In the genomic region with DNA sequence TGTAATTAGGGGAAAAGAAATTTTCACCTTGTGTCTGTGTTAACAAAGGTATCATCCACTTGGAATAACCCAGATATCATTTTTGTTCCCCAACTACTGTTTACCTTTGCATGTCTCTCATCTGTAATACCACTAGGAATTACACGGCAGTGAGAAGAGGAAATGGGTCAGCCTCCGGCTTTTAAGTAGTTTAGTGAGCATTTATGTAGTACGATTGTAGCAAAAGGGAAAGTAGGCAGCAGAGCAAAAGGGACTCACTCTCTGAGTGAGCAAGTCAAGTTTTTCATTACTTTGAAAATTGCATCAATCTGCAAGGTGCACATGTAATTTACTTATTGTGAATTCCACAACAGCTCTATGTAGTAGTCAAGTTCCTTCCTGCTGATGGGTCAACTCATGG, we compare ENCODE assay signal across 18 cellular contexts. TPM values are rescaled to one million over a fixed set of nuclear protein-coding genes. Genes with fewer than 3 reads are reported as not detected.
DNase-seq lines count a peak whose midpoint lies in the region; ATAC-seq lines count a peak whose summit lies in the region.
"Had no signal": no experiment of that assay in that cellular context is flagged by ENCODE, and none has a peak within 500 bp of the region (broad histone marks: within the 10 kb centered on the region; RNA-seq: fewer than 3 reads in every experiment).

No MANE protein-coding gene starts in this region.

- H3K27ac Mint-ChIP-seq in activated CD8-positive, alpha-beta memory T cell treated with anti-CD3 and anti-CD28 coated beads, Interleukin-2, amount 10 ng/mL, durations not matched to agents 7 days and 5 days, result peak overlapping the region; percentile 61
- peak overlapping the region; percentile 20 to 51 (median 38) for H3K27ac Mint-ChIP-seq in CD4-positive, CD25-positive, alpha-beta regulatory T cell
- H3K27ac Mint-ChIP-seq in activated CD8-positive, alpha-beta T cell treated with anti-CD3 and anti-CD28 coated beads, Interleukin-2, amount 10 ng/mL, durations not matched to agents 7 days and 5 days, result peak overlapping the region; percentile 1
- peak overlapping the region in 8 of 9 donors; percentile 6 to 77 (median 53) for H3K27ac Mint-ChIP-seq in naive thymus-derived CD4-positive, alpha-beta T cell
- H3K27ac Mint-ChIP-seq: type B pancreatic cell had no signal

- no peak overlapping the region for H3K27ac ChIP-seq in CD4-positive, CD25-positive, alpha-beta regulatory T cell (ENCODE audit: insufficient read depth, low read length, poor library complexity, severe bottlenecking)
- no peak overlapping the region for H3K27ac ChIP-seq in naive thymus-derived CD4-positive, alpha-beta T cell (ENCODE audit: low read depth, low read length)
- H3K27ac ChIP-seq: pancreas, SJSA1, skin epidermis had no signal

- H3K36me3 Mint-ChIP-seq in activated CD8-positive, alpha-beta memory T cell treated with anti-CD3 and anti-CD28 coated beads, Interleukin-2, amount 10 ng/mL, durations not matched to agents 7 days and 5 days, result peaks cover 47% of the 10 kb centered on the region
- peaks cover 28% of the 10 kb centered on the region for H3K36me3 Mint-ChIP-seq in CD4-positive, CD25-positive, alpha-beta regulatory T cell
- peaks cover 64% of the 10 kb centered on the region for H3K36me3 Mint-ChIP-seq in activated CD8-positive, alpha-beta T cell treated with anti-CD3 and anti-CD28 coated beads, Interleukin-2, amount 10 ng/mL, durations not matched to agents 7 days and 5 days (ENCODE audit: low read depth)
- H3K36me3 Mint-ChIP-seq in naive thymus-derived CD4-positive, alpha-beta T cell, result peaks cover 0 to 20% (median 3%) of the 10 kb centered on the region in 5 donors

- H3K36me3 ChIP-seq in CD4-positive, CD25-positive, alpha-beta regulatory T cell (ENCODE audit: control insufficient read depth, insufficient read depth, low read length), result peaks cover 36% of the 10 kb centered on the region
- peaks cover 0 to 11% (median 8%) of the 10 kb centered on the region in 3 experiments for H3K36me3 ChIP-seq in naive thymus-derived CD4-positive, alpha-beta T cell (ENCODE audit: control insufficient read depth in 2 of 3, insufficient read depth in 3 of 3, low read length in 3 of 3)
- H3K36me3 ChIP-seq: pancreas had no signal

- no peaks in the 10 kb centered on the region for H3K27me3 ChIP-seq in CD4-positive, CD25-positive, alpha-beta regulatory T cell (ENCODE audit: control insufficient read depth, insufficient read depth, low read length)
- no peaks in the 10 kb centered on the region for H3K27me3 ChIP-seq in naive thymus-derived CD4-positive, alpha-beta T cell (ENCODE audit: control insufficient read depth in 2 of 2, insufficient read depth in 2 of 2, low read length in 2 of 2)
- H3K27me3 ChIP-seq: esophagus muscularis mucosa, pancreas, SJSA1 had no signal

- no peaks in the 10 kb centered on the region for H3K9me3 Mint-ChIP-seq in activated CD8-positive, alpha-beta memory T cell treated with anti-CD3 and anti-CD28 coated beads, Interleukin-2, amount 10 ng/mL, durations not matched to agents 7 days and 5 days (ENCODE audit: low read depth)
- H3K9me3 Mint-ChIP-seq in CD4-positive, CD25-positive, alpha-beta regulatory T cell, result peaks cover 0 to 1% (median 0%) of the 10 kb centered on the region in 7 donors
- no peaks in the 10 kb centered on the region for H3K9me3 Mint-ChIP-seq in activated CD8-positive, alpha-beta T cell treated with anti-CD3 and anti-CD28 coated beads, Interleukin-2, amount 10 ng/mL, durations not matched to agents 7 days and 5 days (ENCODE audit: insufficient read depth)
- H3K9me3 Mint-ChIP-seq in naive thymus-derived CD4-positive, alpha-beta T cell, result no peaks in the 10 kb centered on the region
- H3K9me3 Mint-ChIP-seq: type B pancreatic cell had no signal

- ATAC-seq in activated CD8-positive, alpha-beta memory T cell treated with anti-CD3 and anti-CD28 coated beads, Interleukin-2, amount 10 ng/mL, durations not matched to agents 7 days and 5 days, result no peak
- no peak for ATAC-seq in CD4-positive, CD25-positive, alpha-beta regulatory T cell (ENCODE audit: low read depth in 2 of 2)
- peak; percentile 57 for ATAC-seq in activated CD8-positive, alpha-beta T cell treated with anti-CD3 and anti-CD28 coated beads, Interleukin-2, amount 10 ng/mL, durations not matched to agents 7 days and 5 days
- peak; percentile 38 for ATAC-seq in naive thymus-derived CD4-positive, alpha-beta T cell
- ATAC-seq in HG02885 (IDR thresholded peaks at IDR 0.05; ENCODE audit: poor library complexity, unreplicated experiment), result no peak
- ATAC-seq: mucosa of descending colon had no signal

- no peak for DNase-seq in activated CD8-positive, alpha-beta memory T cell treated with anti-CD3 and anti-CD28 coated beads, Interleukin-2, amount 10 ng/mL, durations not matched to agents 7 days and 5 days
- DNase-seq in activated CD8-positive, alpha-beta memory T cell treated with anti-CD3 and anti-CD28 coated beads for 24 hours, result no peak
- peak in 1 of 3 donors; percentile 25 for DNase-seq in CD4-positive, CD25-positive, alpha-beta regulatory T cell
- no peak for DNase-seq in activated CD8-positive, alpha-beta T cell treated with anti-CD3 and anti-CD28 coated beads, Interleukin-2, amount 10 ng/mL, durations not matched to agents 7 days and 5 days
- no peak for DNase-seq in naive thymus-derived CD4-positive, alpha-beta T cell
- DNase-seq in NCI-H1105 (lab: John Stamatoyannopoulos, UW) (no peak), cortex of kidney (lab: John Stamatoyannopoulos, UW) (no peak)
- DNase-seq: activated CD8-positive, alpha-beta memory T cell treated with anti-CD3 and anti-CD28 coated beads, Interleukin-2, amount 50 U/mL, for 48 hours; GDM1; mucosa of descending colon; NCI-H2029 treated with DMSO at 0.1 percent for 48 hours; NCI-H524 treated with DMSO at 0.1 percent for 48 hours; pancreas had no signal

- no peak overlapping the region for H3K4me3 Mint-ChIP-seq in activated CD8-positive, alpha-beta memory T cell treated with anti-CD3 and anti-CD28 coated beads, Interleukin-2, amount 10 ng/mL, durations not matched to agents 7 days and 5 days
- peak overlapping the region in 3 of 4 donors; percentile 17 to 59 (median 52) for H3K4me3 Mint-ChIP-seq in CD4-positive, CD25-positive, alpha-beta regulatory T cell
- no peak overlapping the region for H3K4me3 Mint-ChIP-seq in activated CD8-positive, alpha-beta T cell treated with anti-CD3 and anti-CD28 coated beads, Interleukin-2, amount 10 ng/mL, durations not matched to agents 7 days and 5 days
- H3K4me3 Mint-ChIP-seq in naive thymus-derived CD4-positive, alpha-beta T cell, result peak overlapping the region; percentile 30 to 65 (median 47)
- H3K4me3 Mint-ChIP-seq: type B pancreatic cell had no signal

- H3K27me3 Mint-ChIP-seq in activated CD8-positive, alpha-beta memory T cell treated with anti-CD3 and anti-CD28 coated beads, Interleukin-2, amount 10 ng/mL, durations not matched to agents 7 days and 5 days, result no peaks in the 10 kb centered on the region
- no peaks in the 10 kb centered on the region for H3K27me3 Mint-ChIP-seq in CD4-positive, CD25-positive, alpha-beta regulatory T cell
- no peaks in the 10 kb centered on the region for H3K27me3 Mint-ChIP-seq in activated CD8-positive, alpha-beta T cell treated with anti-CD3 and anti-CD28 coated beads, Interleukin-2, amount 10 ng/mL, durations not matched to agents 7 days and 5 days (ENCODE audit: low read depth)
- H3K27me3 Mint-ChIP-seq in naive thymus-derived CD4-positive, alpha-beta T cell, result no peaks in the 10 kb centered on the region
- H3K27me3 Mint-ChIP-seq: type B pancreatic cell had no signal

- peaks cover 77% of the 10 kb centered on the region for H3K4me1 ChIP-seq in CD4-positive, CD25-positive, alpha-beta regulatory T cell (ENCODE audit: control insufficient read depth, insufficient read depth, low read length, poor library complexity, severe bottlenecking)
- peaks cover 28 to 41% of the 10 kb centered on the region in 2 donors for H3K4me1 ChIP-seq in naive thymus-derived CD4-positive, alpha-beta T cell (ENCODE audit: control insufficient read depth in 2 of 2, insufficient read depth in 2 of 2, low read length in 2 of 2)

- peak overlapping the region; percentile 46 for H3K4me3 ChIP-seq in CD4-positive, CD25-positive, alpha-beta regulatory T cell (ENCODE audit: low read depth, low read length)
- H3K4me3 ChIP-seq in naive thymus-derived CD4-positive, alpha-beta T cell (ENCODE audit: low read length), result no peak overlapping the region
- H3K4me3 ChIP-seq: esophagus muscularis mucosa, mucosa of descending colon, pancreas, SJSA1, skin epidermis had no signal

- H3K4me1 Mint-ChIP-seq in activated CD8-positive, alpha-beta memory T cell treated with anti-CD3 and anti-CD28 coated beads, Interleukin-2, amount 10 ng/mL, durations not matched to agents 7 days and 5 days, result peaks cover 67% of the 10 kb centered on the region
- H3K4me1 Mint-ChIP-seq in CD4-positive, CD25-positive, alpha-beta regulatory T cell, result peaks cover 57 to 93% (median 74%) of the 10 kb centered on the region in 4 donors
- H3K4me1 Mint-ChIP-seq in activated CD8-positive, alpha-beta T cell treated with anti-CD3 and anti-CD28 coated beads, Interleukin-2, amount 10 ng/mL, durations not matched to agents 7 days and 5 days (ENCODE audit: low read depth), result peaks cover 69% of the 10 kb centered on the region
- H3K4me1 Mint-ChIP-seq in naive thymus-derived CD4-positive, alpha-beta T cell, result peaks cover 61 to 97% (median 86%) of the 10 kb centered on the region in 7 donors

- CTCF ChIA-PET in activated CD8-positive, alpha-beta memory T cell treated with anti-CD3 and anti-CD28 coated beads, Interleukin-2, amount 10 ng/mL, durations not matched to agents 7 days and 5 days (lab: Charles Lee), result interaction anchor here (0.8 to 2.2 kb wide), 8 partner anchors 9 to 190 kb away, joined by 3 to 6 read pairs (median 4); partner anchors contain the start of gene PHF12
- CTCF ChIA-PET in activated CD8-positive, alpha-beta T cell treated with anti-CD3 and anti-CD28 coated beads, Interleukin-2, amount 10 ng/mL, durations not matched to agents 7 days and 5 days (lab: Charles Lee), result interaction anchor here (1.0 to 4.8 kb wide), 8 partner anchors 10 to 213 kb away, joined by 3 to 18 read pairs (median 5); partner anchors contain the start of gene TLCD1
- CTCF ChIA-PET in naive thymus-derived CD4-positive, alpha-beta T cell (lab: Charles Lee), result interaction anchor here (2.0 kb wide), 1 partner anchor 10 kb away, joined by 4 read pairs; no protein-coding TSS in a partner anchor

- intact Hi-C loops in naive thymus-derived CD4-positive, alpha-beta T cell (cut with micrococcal nuclease), result loop anchor here in 1 of 2 donors (1.0 to 2.0 kb wide), 2 partner anchors 8 to 13 kb away; no protein-coding TSS in a partner anchor

- H3K9me3 ChIP-seq in CD4-positive, CD25-positive, alpha-beta regulatory T cell (ENCODE audit: control insufficient read depth in 2 of 2, low read length in 2 of 2), result no peaks in the 10 kb centered on the region
- H3K9me3 ChIP-seq in naive thymus-derived CD4-positive, alpha-beta T cell (ENCODE audit: control insufficient read depth in 2 of 3, low read length in 3 of 3), result no peaks in the 10 kb centered on the region
- H3K9me3 ChIP-seq: esophagus muscularis mucosa, mucosa of descending colon, pancreas, SJSA1 had no signal

- POLR2A ChIA-PET in activated CD8-positive, alpha-beta T cell treated with anti-CD3 and anti-CD28 coated beads, Interleukin-2, amount 10 ng/mL, durations not matched to agents 7 days and 5 days (lab: Charles Lee), result no interaction called here
- POLR2A ChIA-PET in naive thymus-derived CD4-positive, alpha-beta T cell (lab: Charles Lee), result interaction anchor here (1.0 to 12.6 kb wide), 4 partner anchors 11 to 85 kb away, joined by 3 to 107 read pairs (median 5); partner anchors contain the start of genes ERAL1 and PHF12

RNA-seq across cellular contexts. Expression of gene PHF12, which starts 11.2 kb away (rescaled TPM):
- total RNA-seq in activated CD8-positive, alpha-beta memory T cell treated with anti-CD3 and anti-CD28 coated beads, Interleukin-2, amount 10 ng/mL, durations not matched to agents 7 days and 5 days, result 10 to 100 TPM; 79.5 to 85.8 TPM
- total RNA-seq in CD4-positive, CD25-positive, alpha-beta regulatory T cell, result 200 TPM
- polyA plus RNA-seq in CD4-positive, CD25-positive, alpha-beta regulatory T cell, result 1 to 10 TPM; 5.4 to 8.4 (median 5.8) TPM
- total RNA-seq in activated CD8-positive, alpha-beta T cell treated with anti-CD3 and anti-CD28 coated beads, Interleukin-2, amount 10 ng/mL, durations not matched to agents 7 days and 5 days, result 10 to 100 TPM; 66.5 to 67.4 TPM
- 100 to 1,000 TPM in 4 of 5 experiments, 10 to 100 TPM in 1; 89.3 to 162 (median 134) TPM for total RNA-seq in naive thymus-derived CD4-positive, alpha-beta T cell
- polyA plus RNA-seq in naive thymus-derived CD4-positive, alpha-beta T cell, result 10 to 100 TPM in 1 of 2 donors, 1 to 10 TPM in 1; 6.2 to 21.8 TPM

RNA-seq across cellular contexts. Expression of gene DHRS13, which starts 37.3 kb away (rescaled TPM):
- total RNA-seq in activated CD8-positive, alpha-beta memory T cell treated with anti-CD3 and anti-CD28 coated beads, Interleukin-2, amount 10 ng/mL, durations not matched to agents 7 days and 5 days, result 10 to 100 TPM; 23.1 to 25.9 TPM
- 21.1 TPM for total RNA-seq in CD4-positive, CD25-positive, alpha-beta regulatory T cell
- polyA plus RNA-seq in CD4-positive, CD25-positive, alpha-beta regulatory T cell, result 10 to 100 TPM; 15.0 to 21.1 (median 17.7) TPM
- 10 to 100 TPM; 29.2 to 29.3 TPM for total RNA-seq in activated CD8-positive, alpha-beta T cell treated with anti-CD3 and anti-CD28 coated beads, Interleukin-2, amount 10 ng/mL, durations not matched to agents 7 days and 5 days
- 10 to 100 TPM; 20.0 to 51.3 (median 30.4) TPM for total RNA-seq in naive thymus-derived CD4-positive, alpha-beta T cell
- polyA plus RNA-seq in naive thymus-derived CD4-positive, alpha-beta T cell, result 10 to 100 TPM; 15.3 to 29.9 TPM

RNA-seq across cellular contexts. Expression of gene FLOT2, which starts 42.6 kb away (rescaled TPM):
- 100 to 1,000 TPM; 143 to 191 TPM for total RNA-seq in activated CD8-positive, alpha-beta memory T cell treated with anti-CD3 and anti-CD28 coated beads, Interleukin-2, amount 10 ng/mL, durations not matched to agents 7 days and 5 days
- 167 TPM for total RNA-seq in CD4-positive, CD25-positive, alpha-beta regulatory T cell
- polyA plus RNA-seq in CD4-positive, CD25-positive, alpha-beta regulatory T cell, result 100 to 1,000 TPM; 268 to 345 (median 303) TPM
- total RNA-seq in activated CD8-positive, alpha-beta T cell treated with anti-CD3 and anti-CD28 coated beads, Interleukin-2, amount 10 ng/mL, durations not matched to agents 7 days and 5 days, result 100 to 1,000 TPM; 197 to 198 TPM
- 100 to 1,000 TPM; 134 to 252 (median 191) TPM for total RNA-seq in naive thymus-derived CD4-positive, alpha-beta T cell
- 100 to 1,000 TPM; 228 to 309 TPM for polyA plus RNA-seq in naive thymus-derived CD4-positive, alpha-beta T cell

Comparison
In these comparisons a context has a peak if more than half of its experiments do, and no peak if none do; other contexts are left out.
1. ATAC-seq: peak in activated CD8-positive, alpha-beta T cell treated with anti-CD3 and anti-CD28 coated beads, Interleukin-2, amount 10 ng/mL, durations not matched to agents 7 days and 5 days (single experiment) and naive thymus-derived CD4-positive, alpha-beta T cell (single experiment); none in activated CD8-positive, alpha-beta memory T cell treated with anti-CD3 and anti-CD28 coated beads, Interleukin-2, amount 10 ng/mL, durations not matched to agents 7 days and 5 days (single experiment), CD4-positive, CD25-positive, alpha-beta regulatory T cell (0 of 2) and HG02885 (single experiment).
2. H3K27ac Mint-ChIP-seq: peak in every context shown above with its lines; median percentile 61 in activated CD8-positive, alpha-beta memory T cell treated with anti-CD3 and anti-CD28 coated beads, Interleukin-2, amount 10 ng/mL, durations not matched to agents 7 days and 5 days; 53 in naive thymus-derived CD4-positive, alpha-beta T cell; 38 in CD4-positive, CD25-positive, alpha-beta regulatory T cell; 1 in activated CD8-positive, alpha-beta T cell treated with anti-CD3 and anti-CD28 coated beads, Interleukin-2, amount 10 ng/mL, durations not matched to agents 7 days and 5 days.
3. H3K4me3 Mint-ChIP-seq: peak in CD4-positive, CD25-positive, alpha-beta regulatory T cell (3 of 4) and naive thymus-derived CD4-positive, alpha-beta T cell (10 of 10); none in activated CD8-positive, alpha-beta memory T cell treated with anti-CD3 and anti-CD28 coated beads, Interleukin-2, amount 10 ng/mL, durations not matched to agents 7 days and 5 days (single experiment) and activated CD8-positive, alpha-beta T cell treated with anti-CD3 and anti-CD28 coated beads, Interleukin-2, amount 10 ng/mL, durations not matched to agents 7 days and 5 days (single experiment).